ENCODE assay signal across 12 cellular contexts in the genomic region with DNA sequence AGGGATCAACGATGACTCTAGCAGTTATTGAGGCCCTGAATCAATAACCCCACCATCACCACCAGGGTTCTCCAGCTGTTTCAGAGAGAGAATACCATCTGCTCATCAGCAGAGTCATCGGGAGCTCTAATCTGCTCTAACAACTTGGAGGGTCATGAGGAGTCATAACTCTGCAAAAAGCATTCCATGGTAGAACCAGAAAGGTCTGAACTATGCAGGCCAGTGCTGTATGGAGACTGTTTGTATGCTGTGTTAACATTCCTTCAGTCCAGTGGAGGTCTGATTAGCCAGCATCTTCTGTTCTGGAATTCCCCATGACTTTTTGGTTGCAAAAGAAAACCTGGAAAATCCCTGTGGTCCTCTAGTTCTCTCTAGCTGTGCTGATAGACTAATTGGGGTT. TPM values are rescaled to one million over a fixed set of nuclear protein-coding genes. Genes with fewer than 3 reads are reported as not detected.
A peak's percentile ranks its signal among the peaks of the same experiment; 100 is the strongest.
DNase-seq lines count a peak whose midpoint lies in the region; ATAC-seq and TF ChIP-seq lines count a peak whose summit lies in the region.
"Had no signal": no experiment of that assay in that cellular context is flagged by ENCODE, and none has a peak within 500 bp of the region (broad histone marks: within the 10 kb centered on the region; RNA-seq: fewer than 3 reads in every experiment).

No MANE protein-coding gene starts in this region.

- H3K4me3 ChIP-seq in BJ (ENCODE audit: low read depth, low read length) = no peak overlapping the region
- no peak overlapping the region for H3K4me3 ChIP-seq in MG63
- H3K4me3 ChIP-seq in aorta (ENCODE audit: low read length in 2 of 2) = no peak overlapping the region

- ATAC-seq in aorta (ENCODE audit: low FRiP score) (no peak), GM21619 (IDR thresholded peaks at IDR 0.05; ENCODE audit: unreplicated experiment) (no peak)
- ATAC-seq: left colon had no signal

- H3K36me3 Mint-ChIP-seq in osteocyte (ENCODE audit: unreplicated experiment) = no peaks in the 10 kb centered on the region
- no peaks in the 10 kb centered on the region for H3K36me3 Mint-ChIP-seq in endothelial cell (ENCODE audit: low read depth, unreplicated experiment)

- H3K27ac ChIP-seq in aorta (ENCODE audit: low read depth in 1 of 2, low read length in 2 of 2) = no peak overlapping the region

- POLR2A ChIA-PET in BJ (lab: Charles Lee) = interaction anchor here (0.5 kb wide), 1 partner anchor 10 kb away, joined by 3 read pairs; no protein-coding TSS in a partner anchor

- H3K27me3 ChIP-seq in BJ (ENCODE audit: control insufficient read depth, insufficient read depth, low read length) (no peaks in the 10 kb centered on the region), MG63 (no peaks in the 10 kb centered on the region), aorta (ENCODE audit: control insufficient read depth in 1 of 2, insufficient read depth in 2 of 2, low read length in 1 of 2) (no peaks in the 10 kb centered on the region)

- H3K9me3 Mint-ChIP-seq in osteocyte (ENCODE audit: unreplicated experiment) = no peaks in the 10 kb centered on the region
- H3K9me3 Mint-ChIP-seq in endothelial cell (ENCODE audit: unreplicated experiment) = no peaks in the 10 kb centered on the region

- intact Hi-C loops in aorta (cut with DNase I) = loop anchor here in 1 of 2 donors (5.0 kb wide), 1 partner anchor 33 kb away; no protein-coding TSS in a partner anchor

- H3K27ac Mint-ChIP-seq in osteocyte (ENCODE audit: unreplicated experiment) (peak overlapping the region; percentile 96), endothelial cell (ENCODE audit: unreplicated experiment) (no peak overlapping the region)

- H3K27me3 Mint-ChIP-seq in osteocyte (ENCODE audit: unreplicated experiment) (no peaks in the 10 kb centered on the region), endothelial cell (ENCODE audit: unreplicated experiment) (no peaks in the 10 kb centered on the region)

- H3K4me1 ChIP-seq in aorta (ENCODE audit: control insufficient read depth in 1 of 2, insufficient read depth in 2 of 2, low read length in 2 of 2) = no peaks in the 10 kb centered on the region

- no peaks in the 10 kb centered on the region for H3K36me3 ChIP-seq in BJ (ENCODE audit: control insufficient read depth, insufficient read depth, low read length)
- no peaks in the 10 kb centered on the region for H3K36me3 ChIP-seq in MG63
- no peaks in the 10 kb centered on the region for H3K36me3 ChIP-seq in aorta (ENCODE audit: control insufficient read depth in 1 of 2, insufficient read depth in 2 of 2, low read length in 1 of 2)

- H3K4me1 Mint-ChIP-seq in osteocyte (ENCODE audit: unreplicated experiment) (peaks cover 78% of the 10 kb centered on the region), endothelial cell (ENCODE audit: unreplicated experiment) (no peaks in the 10 kb centered on the region)

- WGBS in aorta, 2 donors = 72 to 80% methylated on average over 2 of the region's 2 CpGs

- CTCF ChIA-PET in BJ (lab: Yijun Ruan, JAX) = interaction anchor here (0.8 to 2.0 kb wide), 9 partner anchors 11 to 785 kb away, joined by 3 to 11 read pairs (median 5); no protein-coding TSS in a partner anchor

- no peak overlapping the region for H3K4me3 Mint-ChIP-seq in osteocyte (ENCODE audit: unreplicated experiment)
- no peak overlapping the region for H3K4me3 Mint-ChIP-seq in endothelial cell (ENCODE audit: unreplicated experiment)

- TF ChIP-seq CTCF in BJ (IDR thresholded peaks at IDR 0.05; ENCODE audit: insufficient read depth, low read depth, low read length) = peak; percentile 43
- TF ChIP-seq CTCF in osteocyte (IDR thresholded peaks at IDR 0.05) = no peak
- TF ChIP-seq CTCF in endothelial cell (IDR thresholded peaks at IDR 0.05; ENCODE audit: unreplicated experiment) = no peak

- DNase-seq in BJ (ENCODE audit: low read depth) (peak; percentile 85), MG63 (peak; percentile 34), dedifferentiated amniotic fluid mesenchymal stem cell (ENCODE audit: extremely low spot score) (peak; percentile 55), osteocyte (ENCODE audit: extremely low spot score, unreplicated experiment) (no peak), aorta (no peak), endothelial cell (ENCODE audit: low spot score) (no peak), NCI-H69 (lab: John Stamatoyannopoulos, UW) (no peak)
- DNase-seq: left colon, NCI-H1436 treated with DMSO at 0.1 percent for 48 hours had no signal

- no peaks in the 10 kb centered on the region for H3K9me3 ChIP-seq in MG63
- no peaks in the 10 kb centered on the region for H3K9me3 ChIP-seq in aorta (ENCODE audit: control insufficient read depth, low read length)

RNA-seq across cellular contexts. Expression of a gene that starts 9.4 kb away (rescaled TPM):
- polyA plus RNA-seq in BJ (2011; rRNA removed) (0.01 and 0.04 TPM in 2 replicates), aorta (under 1 TPM in 1 of 2 donors, not detected in 1; 0.88 TPM)
- not detected in 2 replicates for polyA minus RNA-seq in BJ (2011; rRNA and poly(A)+ RNA removed)
- not detected in 2 replicates for total RNA-seq in MG63 (2014; rRNA removed; shearing (Covaris generic); ENCODE audit: low replicate concordance)
- total RNA-seq in osteocyte (0.13 TPM in 2 replicates), aorta (under 1 TPM in 1 of 2 donors, not detected in 1; 0.18 TPM), endothelial cell (ENCODE audit: unreplicated experiment) (not detected)
- total RNA-seq: dermis microvascular lymphatic vessel endothelial cell, temporal lobe had no signal

Comparison
In these comparisons a context has a peak if more than half of its experiments do, and no peak if none do; other contexts are left out.
1. DNase-seq: peak in BJ (single experiment), MG63 (single experiment) and dedifferentiated amniotic fluid mesenchymal stem cell (single experiment); none in osteocyte (single experiment), aorta (0 of 2), endothelial cell (single experiment) and NCI-H69 (single experiment).